Comparison of ENCODE assay signal across 8 cellular contexts in genomic region chr16:4253394-4254150, GRCh38. TPM values are rescaled to one million over a fixed set of nuclear protein-coding genes. Genes with fewer than 3 reads are reported as not detected.
DNase-seq lines count a peak whose midpoint lies in the region; FAIRE-seq and TF ChIP-seq lines count a peak whose summit lies in the region.

No MANE protein-coding gene starts in this region.

- CTCF ChIA-PET in activated naive CD4-positive, alpha-beta T cell treated with anti-CD3 and anti-CD28 coated beads, Interleukin-2, amount 10 ng/mL, durations not matched to agents 7 days and 5 days (lab: Charles Lee), result interaction anchor here (0.6 to 3.0 kb wide), 38 partner anchors 9 to 1095 kb away, joined by 3 to 34 read pairs (median 4); partner anchors contain the start of genes CREBBP and TFAP4

- DNase-seq in GM04504 (ENCODE audit: low read depth) (peak; percentile 99), HFFc6 (peak; percentile 99), NAMALWA (ENCODE audit: low spot score) (peak; percentile 99), SK-MEL-5 (ENCODE audit: low read depth, low spot score) (peak; percentile 98), frontal cortex (ENCODE audit: low spot score in 2 of 2) (peak; percentile 96 to 98), non-pigmented ciliary epithelial cell (ENCODE audit: low read depth) (peak; percentile 93), superior temporal gyrus (ENCODE audit: extremely low spot score) (peak; percentile 95)
- DNase-seq in activated naive CD4-positive, alpha-beta T cell treated with anti-CD3 and anti-CD28 coated beads, Interleukin-2, amount 10 ng/mL, durations not matched to agents 7 days and 5 days, result peak; percentile 100

- H3K27me3 Mint-ChIP-seq in HFFc6 (ENCODE audit: insufficient read depth), result peaks cover 5% of the 10 kb centered on the region
- no peaks in the 10 kb centered on the region for H3K27me3 Mint-ChIP-seq in activated naive CD4-positive, alpha-beta T cell treated with anti-CD3 and anti-CD28 coated beads, Interleukin-2, amount 10 ng/mL, durations not matched to agents 7 days and 5 days

- in situ Hi-C loops in SK-MEL-5 (cut with HindIII; ENCODE audit: low pct_unique_long_range_greater_than_20kb, low sequenced_read_pairs), result no loop called here

- peaks cover 27% of the 10 kb centered on the region; the same call in 1 of the 2 replicates for H3K4me1 Mint-ChIP-seq in HFFc6 (ENCODE audit: low read depth)
- H3K4me1 Mint-ChIP-seq in activated naive CD4-positive, alpha-beta T cell treated with anti-CD3 and anti-CD28 coated beads, Interleukin-2, amount 10 ng/mL, durations not matched to agents 7 days and 5 days, result peaks cover 13% of the 10 kb centered on the region

- no peaks in the 10 kb centered on the region for H3K36me3 Mint-ChIP-seq in HFFc6 (ENCODE audit: low read depth)
- peaks cover 3% of the 10 kb centered on the region for H3K36me3 Mint-ChIP-seq in activated naive CD4-positive, alpha-beta T cell treated with anti-CD3 and anti-CD28 coated beads, Interleukin-2, amount 10 ng/mL, durations not matched to agents 7 days and 5 days

- H3K4me3 Mint-ChIP-seq in HFFc6, result peak overlapping the region; percentile 96
- peak overlapping the region; percentile 93 for H3K4me3 Mint-ChIP-seq in activated naive CD4-positive, alpha-beta T cell treated with anti-CD3 and anti-CD28 coated beads, Interleukin-2, amount 10 ng/mL, durations not matched to agents 7 days and 5 days

- no peak for FAIRE-seq in frontal cortex (lab: Jason Lieb, UNC)

- H3K27ac Mint-ChIP-seq in HFFc6, result peak overlapping the region; percentile 96
- peak overlapping the region; percentile 98 for H3K27ac Mint-ChIP-seq in activated naive CD4-positive, alpha-beta T cell treated with anti-CD3 and anti-CD28 coated beads, Interleukin-2, amount 10 ng/mL, durations not matched to agents 7 days and 5 days

- 0 out of 2 replicates have a peak, but pooled peaks have one; percentile 57 for TF ChIP-seq CTCF in HFFc6 (IDR thresholded peaks at IDR 0.05)

- no peaks in the 10 kb centered on the region for H3K9me3 Mint-ChIP-seq in HFFc6
- no peaks in the 10 kb centered on the region for H3K9me3 Mint-ChIP-seq in activated naive CD4-positive, alpha-beta T cell treated with anti-CD3 and anti-CD28 coated beads, Interleukin-2, amount 10 ng/mL, durations not matched to agents 7 days and 5 days

RNA-seq across cellular contexts. Expression of gene SRL, which starts 11.7 kb away (rescaled TPM):
- total RNA-seq in HFFc6 (2021; fragmentation: NEBNext Ultra II Directional; extraction: Animal tissue kit (Norgen Biotek cat#: 25700)), result not detected
- not detected in 2 replicates for total RNA-seq in SK-MEL-5 (2014; rRNA removed; shearing (Covaris generic))
- polyA plus RNA-seq in SK-MEL-5 (2015; cell fraction: cytosol; rRNA removed), result not detected in 2 replicates
- polyA plus RNA-seq in SK-MEL-5 (2015; cell fraction: nucleus; rRNA removed), result not detected in 2 replicates
- under 0.01 TPM for total RNA-seq in frontal cortex

RNA-seq across cellular contexts. Expression of gene TFAP4, which starts 19.3 kb away (rescaled TPM):
- 10 to 100 TPM in 3 of 6 experiments, 1 to 10 TPM in 3; 8.3 to 11.7 (median 10.1) TPM for total RNA-seq in HFFc6 (2021; fragmentation: NEBNext Ultra II Directional; extraction: Animal tissue kit (Norgen Biotek cat#: 25700))
- total RNA-seq in SK-MEL-5 (2014; rRNA removed; shearing (Covaris generic)), result 14.8 and 20.5 TPM in 2 replicates
- 17.7 and 19.2 TPM in 2 replicates for polyA plus RNA-seq in SK-MEL-5 (2015; cell fraction: cytosol; rRNA removed)
- polyA plus RNA-seq in SK-MEL-5 (2015; cell fraction: nucleus; rRNA removed), result 26.3 and 36.2 TPM in 2 replicates
- total RNA-seq in frontal cortex, result 14.7 TPM

Comparison
In these comparisons a context has a peak if more than half of its experiments do, and no peak if none do; other contexts are left out.
1. Peak in every context shown above with its lines: DNase-seq.